In the genomic region with DNA sequence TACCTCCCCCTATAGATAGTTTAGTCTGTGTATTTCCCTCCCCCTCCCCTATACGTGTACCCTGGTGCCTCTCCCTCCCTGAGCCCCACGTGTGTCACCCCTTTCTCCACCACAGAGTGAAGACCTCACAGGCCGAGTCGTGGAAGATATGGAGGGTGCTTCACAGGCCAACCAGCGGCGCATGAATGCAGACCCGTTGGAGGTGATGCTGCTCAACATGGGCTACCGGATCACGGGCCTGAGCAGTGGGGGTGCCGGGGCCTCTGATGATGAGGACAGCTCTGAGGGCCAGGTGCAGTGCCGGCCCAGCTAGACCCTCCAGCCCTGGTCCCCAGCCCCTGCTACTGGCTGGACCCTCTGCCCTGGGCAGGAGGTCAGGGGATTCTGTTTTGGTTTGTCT, we compare ENCODE assay signal across 26 cellular contexts. TPM values are rescaled to one million over a fixed set of nuclear protein-coding genes. Genes with fewer than 3 reads are reported as not detected.
DNase-seq lines count a peak whose midpoint lies in the region; ATAC-seq and TF ChIP-seq lines count a peak whose summit lies in the region.
"Had no signal": no experiment of that assay in that cellular context is flagged by ENCODE, and none has a peak within 500 bp of the region (broad histone marks: within the 10 kb centered on the region; RNA-seq: fewer than 3 reads in every experiment).

No MANE protein-coding gene starts in this region.

- peak overlapping the region; percentile 82 for H2AK5ac ChIP-seq in neuronal stem cell (ENCODE audit: low read depth, low read length)

- H2AFZ ChIP-seq in neuronal stem cell (ENCODE audit: low read length), result no peak overlapping the region

- H3K4me1 ChIP-seq in BLaER1 treated with 17β-estradiol and CSF1 and Interleukin-3, amounts not matched to agents 10 nM and 100 nM, result peaks cover 25 to 42% (median 38%) of the 10 kb centered on the region in 10 experiments
- peaks cover 21 to 23% of the 10 kb centered on the region in 2 donors for H3K4me1 ChIP-seq in neuronal stem cell (ENCODE audit: control insufficient read depth in 2 of 2, insufficient read depth in 1 of 2, low read depth in 1 of 2, low read length in 2 of 2)
- H3K4me1 ChIP-seq: A549, Caco-2 had no signal

- peaks cover 10% of the 10 kb centered on the region for H3K27me3 Mint-ChIP-seq in glutamatergic neuron (ENCODE audit: unreplicated experiment)
- H3K27me3 Mint-ChIP-seq in effector memory CD8-positive, alpha-beta T cell, result no peaks in the 10 kb centered on the region

- H3K9me3 ChIP-seq in BLaER1 treated with 17β-estradiol and CSF1 and Interleukin-3, amounts not matched to agents 10 nM and 100 nM (replicated peaks in 1 of 11), result no peaks in the 10 kb centered on the region
- peaks cover 0 to 2% of the 10 kb centered on the region in 2 donors for H3K9me3 ChIP-seq in neuronal stem cell (replicated peaks in 1 of 2; ENCODE audit: control insufficient read depth in 2 of 2, insufficient read depth in 1 of 2, low read depth in 1 of 2, low read length in 2 of 2)
- H3K9me3 ChIP-seq: A549, Caco-2, Peyer's patch had no signal

- H3K9me3 Mint-ChIP-seq in glutamatergic neuron (ENCODE audit: unreplicated experiment), result no peaks in the 10 kb centered on the region
- H3K9me3 Mint-ChIP-seq in effector memory CD8-positive, alpha-beta T cell, result no peaks in the 10 kb centered on the region
- H3K9me3 Mint-ChIP-seq: CD8-positive, alpha-beta T cell; GM23338 had no signal

- peak overlapping the region; percentile 22 for H3K27ac Mint-ChIP-seq in glutamatergic neuron (ENCODE audit: unreplicated experiment)
- no peak overlapping the region for H3K27ac Mint-ChIP-seq in effector memory CD8-positive, alpha-beta T cell
- H3K27ac Mint-ChIP-seq: CD8-positive, alpha-beta T cell had no signal

- H2BK12ac ChIP-seq in neuronal stem cell (ENCODE audit: low read length), result peak overlapping the region; percentile 24

- ATAC-seq in HG02678 (IDR thresholded peaks at IDR 0.05; ENCODE audit: unreplicated experiment), result no peak
- ATAC-seq in effector memory CD8-positive, alpha-beta T cell (replicated peaks), result no peak
- ATAC-seq: CD8-positive, alpha-beta T cell had no signal

- DNase-seq in RWPE1 (ENCODE audit: low spot score) (no peak), glutamatergic neuron (no peak), neuronal stem cell (ENCODE audit: low spot score) (no peak), SKM-1 (lab: John Stamatoyannopoulos, UW; ENCODE audit: unreplicated experiment) (no peak), NCI-H526 treated with DMSO at 0.1 percent for 48 hours (lab: John Stamatoyannopoulos, UW) (no peak)
- DNase-seq in effector memory CD8-positive, alpha-beta T cell, result no peak
- DNase-seq: AML-193; Caco-2; CD8-positive, alpha-beta T cell; Kasumi-1; NCI-H1092 treated with DMSO at 0.1 percent for 48 hours; NCI-H1436; NCI-H187; NCI-H2081 treated with DMSO at 0.1 percent for 48 hours; NCI-H446; NCI-H524 treated with DMSO at 0.1 percent for 48 hours; OCI-M1; Peyer's patch; SIG-M5; SW 1271 had no signal

- H2BK120ac ChIP-seq in neuronal stem cell (ENCODE audit: low read depth, low read length), result peak overlapping the region; percentile 56

- peak overlapping the region; percentile 56 for H2BK5ac ChIP-seq in neuronal stem cell (ENCODE audit: low read length)

- H3K14ac ChIP-seq in neuronal stem cell (ENCODE audit: low read length), result no peak overlapping the region

- WGBS in neuronal stem cell (ENCODE audit: extremely low coverage in 2 of 2, insufficient read length in 2 of 2, insufficient replicate concordance in 1 of 2), 2 donors, result no CpG with 5 or more reads among the region's 11 CpGs

- H3K23ac ChIP-seq in neuronal stem cell (ENCODE audit: low read depth, low read length, poor library complexity), result no peak overlapping the region

- no peak overlapping the region for H4K8ac ChIP-seq in neuronal stem cell (ENCODE audit: low read depth, low read length)

- H3K4me3 ChIP-seq in BLaER1 treated with 17β-estradiol and CSF1 and Interleukin-3, amounts not matched to agents 10 nM and 100 nM, result no peak overlapping the region
- no peak overlapping the region for H3K4me3 ChIP-seq in neuronal stem cell (ENCODE audit: low read length in 2 of 2)
- H3K4me3 ChIP-seq: A549, Peyer's patch, SK-N-MC had no signal

- H3K4me3 Mint-ChIP-seq in glutamatergic neuron (ENCODE audit: unreplicated experiment), result no peak overlapping the region
- H3K4me3 Mint-ChIP-seq in effector memory CD8-positive, alpha-beta T cell, result no peak overlapping the region
- H3K4me3 Mint-ChIP-seq: CD8-positive, alpha-beta T cell; GM23338 had no signal

- no peaks in the 10 kb centered on the region for H3K27me3 ChIP-seq in BLaER1 treated with 17β-estradiol and CSF1 and Interleukin-3, amounts not matched to agents 10 nM and 100 nM
- no peaks in the 10 kb centered on the region for H3K27me3 ChIP-seq in neuronal stem cell (ENCODE audit: control insufficient read depth in 3 of 3, insufficient read depth in 3 of 3, low read depth in 1 of 3, low read length in 3 of 3)
- H3K27me3 ChIP-seq: Peyer's patch had no signal

- H3K79me1 ChIP-seq in neuronal stem cell (ENCODE audit: low read depth, low read length), result no peaks in the 10 kb centered on the region

- POLR2A ChIA-PET in RWPE1 (lab: Yijun Ruan, JAX; ENCODE audit: low non-redundant PET), result no interaction called here

- no peaks in the 10 kb centered on the region; a peak in 3 of 22 replicates for H4K20me1 ChIP-seq in BLaER1 treated with 17β-estradiol and CSF1 and Interleukin-3, amounts not matched to agents 10 nM and 100 nM

- H3K9ac ChIP-seq in BLaER1 treated with 17β-estradiol and CSF1 and Interleukin-3, amounts not matched to agents 10 nM and 100 nM, result peak overlapping the region in 9 of 11 experiments; percentile 0 to 71 (median 58); a peak in 15 of 22 replicates
- H3K9ac ChIP-seq in neuronal stem cell (ENCODE audit: low read depth, low read length, poor library complexity), result peak overlapping the region; percentile 61

- H4K91ac ChIP-seq in neuronal stem cell (ENCODE audit: low read depth, low read length, poor library complexity), result peak overlapping the region; percentile 7

- peak overlapping the region; percentile 8 for H3K4ac ChIP-seq in neuronal stem cell (ENCODE audit: low read length)

- TF ChIP-seq CTCF in RWPE1 (conservative IDR thresholded peaks at IDR 0.05; ENCODE audit: low read depth), result no peak
- no peak for TF ChIP-seq CTCF in glutamatergic neuron (IDR thresholded peaks at IDR 0.05; ENCODE audit: partially characterized antibody, unreplicated experiment)

- CTCF ChIA-PET in RWPE1 (lab: Yijun Ruan, JAX), result interaction anchor here (0.7 to 1.0 kb wide), 2 partner anchors 9 to 323 kb away, joined by 4 to 7 read pairs; no protein-coding TSS in a partner anchor

- peak overlapping the region; percentile 49 to 90 (median 72); a peak in 20 of 22 replicates for H3K4me2 ChIP-seq in BLaER1 treated with 17β-estradiol and CSF1 and Interleukin-3, amounts not matched to agents 10 nM and 100 nM
- no peak overlapping the region for H3K4me2 ChIP-seq in neuronal stem cell (ENCODE audit: insufficient read depth, low read length, poor library complexity, severe bottlenecking)
- H3K4me2 ChIP-seq: A549 had no signal

- no peaks in the 10 kb centered on the region for H3K36me3 Mint-ChIP-seq in glutamatergic neuron (ENCODE audit: unreplicated experiment)
- H3K36me3 Mint-ChIP-seq in effector memory CD8-positive, alpha-beta T cell (ENCODE audit: insufficient read depth), result peaks cover 8% of the 10 kb centered on the region

- peak overlapping the region; percentile 67 for H3K18ac ChIP-seq in neuronal stem cell (ENCODE audit: low read length)

- no peak overlapping the region for H2BK15ac ChIP-seq in neuronal stem cell (ENCODE audit: low read length)

- peaks cover 27% of the 10 kb centered on the region for H3K4me1 Mint-ChIP-seq in glutamatergic neuron (ENCODE audit: low read depth, unreplicated experiment)
- peaks cover 0 to under 1% of the 10 kb centered on the region in 2 donors for H3K4me1 Mint-ChIP-seq in effector memory CD8-positive, alpha-beta T cell (ENCODE audit: low read depth in 2 of 2)

- peak overlapping the region in 9 of 11 experiments; percentile 2 to 75 (median 62); a peak in 15 of 22 replicates for H3K27ac ChIP-seq in BLaER1 treated with 17β-estradiol and CSF1 and Interleukin-3, amounts not matched to agents 10 nM and 100 nM
- H3K27ac ChIP-seq in RWPE1 (0 out of 2 replicates have a peak overlapping the region, but pooled peaks have one; percentile 36), neuronal stem cell (replicated peaks; ENCODE audit: low read length) (peak overlapping the region; percentile 85)
- H3K27ac ChIP-seq: A549, C4-2B, Peyer's patch, SK-N-MC had no signal

- peaks cover 11 to 59% (median 33%) of the 10 kb centered on the region in 11 experiments; a peak in 19 of 22 replicates for H3K36me3 ChIP-seq in BLaER1 treated with 17β-estradiol and CSF1 and Interleukin-3, amounts not matched to agents 10 nM and 100 nM
- H3K36me3 ChIP-seq in neuronal stem cell (replicated peaks in 1 of 2; ENCODE audit: control insufficient read depth in 2 of 2, insufficient read depth in 2 of 2, low read length in 2 of 2), result peaks cover 2 to 3% of the 10 kb centered on the region in 2 donors

RNA-seq across cellular contexts. Expression of gene TMEM222, which starts 15.9 kb away (rescaled TPM):
- total RNA-seq in glutamatergic neuron (ENCODE audit: unreplicated experiment), result 50.0 TPM
- polyA plus RNA-seq in neuronal stem cell (2013, experiment 1 of 2), result 23.9 TPM
- polyA plus RNA-seq in neuronal stem cell (2013, experiment 2 of 2), result 22.3 TPM

RNA-seq across cellular contexts. Expression of gene SYTL1, which starts 35.8 kb away (rescaled TPM):
- total RNA-seq in glutamatergic neuron (ENCODE audit: unreplicated experiment), result 3.2 TPM
- polyA plus RNA-seq in neuronal stem cell (2013, experiment 1 of 2), result 8.5 TPM
- 8.0 TPM for polyA plus RNA-seq in neuronal stem cell (2013, experiment 2 of 2)
